In the genomic region with DNA sequence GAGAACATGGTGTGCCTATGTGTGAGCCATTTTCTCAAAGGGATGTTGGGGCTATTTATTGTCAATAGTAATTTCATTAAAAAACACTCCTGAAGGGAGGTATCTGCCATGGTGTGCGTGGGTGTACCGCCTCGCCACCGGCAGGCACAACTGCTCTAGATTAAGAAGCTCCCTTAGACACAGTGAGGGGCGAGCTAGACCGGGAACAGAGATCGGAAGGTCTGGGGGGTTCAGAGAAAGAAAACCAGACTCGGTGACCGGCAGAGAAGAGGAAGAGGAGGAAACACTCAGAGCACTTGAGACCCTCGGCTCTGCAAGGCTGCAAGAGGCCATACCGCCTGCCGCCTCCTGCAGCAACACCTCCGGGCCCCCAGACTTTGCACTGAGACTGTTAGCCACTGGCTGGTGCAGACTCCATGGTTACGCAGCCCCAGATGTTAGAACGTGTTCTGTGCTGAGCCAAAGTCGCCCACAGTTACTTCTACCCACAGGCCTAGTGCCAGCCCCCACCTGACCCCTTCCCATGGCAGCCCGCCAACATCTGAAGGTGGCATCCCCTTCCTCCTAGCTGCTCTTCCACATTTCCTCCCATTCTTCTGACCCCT, we compare ENCODE assay signal across 19 cellular contexts.
"Had no signal": no experiment of that assay in that cellular context is flagged by ENCODE, and none has a peak within 500 bp of the region (broad histone marks: within the 10 kb centered on the region; RNA-seq: fewer than 3 reads in every experiment).

No MANE protein-coding gene starts in this region.

- H3K27me3 Mint-ChIP-seq: activated T-helper 17 cell treated with anti-CD3 and anti-CD28 coated beads, Interleukin-2, amount 50 U/mL, for 72 hours had no signal

- H3K4me3 Mint-ChIP-seq: activated B cell treated with CpG ODN at 0.5 μM for 24 hours; activated CD4-positive, alpha-beta memory T cell treated with anti-CD3 and anti-CD28 coated beads, Interleukin-2, amount 10 ng/mL, durations not matched to agents 7 days and 5 days; activated CD4-positive, alpha-beta T cell treated with anti-CD3 and anti-CD28 coated beads, Interleukin-2, amount 10 ng/mL, durations not matched to agents 24 days and 14 days; activated naive CD4-positive, alpha-beta T cell treated with anti-CD3 and anti-CD28 coated beads for 36 hours; activated naive CD8-positive, alpha-beta T cell; activated T-helper 17 cell treated with anti-CD3 and anti-CD28 coated beads, Interleukin-2, amount 50 U/mL, for 72 hours; T-cell had no signal

- H3K27me3 ChIP-seq: MG63, Peyer's patch had no signal

- H3K27ac Mint-ChIP-seq: activated B cell treated with CpG ODN at 0.5 μM for 24 hours; activated CD4-positive, alpha-beta memory T cell treated with anti-CD3 and anti-CD28 coated beads, Interleukin-2, amount 10 ng/mL, durations not matched to agents 7 days and 5 days; activated CD4-positive, alpha-beta T cell treated with anti-CD3 and anti-CD28 coated beads, Interleukin-2, amount 10 ng/mL, durations not matched to agents 24 days and 14 days; activated naive CD4-positive, alpha-beta T cell treated with anti-CD3 and anti-CD28 coated beads for 36 hours; activated naive CD8-positive, alpha-beta T cell; activated T-helper 17 cell treated with anti-CD3 and anti-CD28 coated beads, Interleukin-2, amount 50 U/mL, for 72 hours; T-cell had no signal

- H3K27ac ChIP-seq: KMS-11, Peyer's patch had no signal

- H3K4me3 ChIP-seq: MG63, Peyer's patch had no signal

- H3K9me3 ChIP-seq: MG63, Peyer's patch had no signal

- H3K9me3 Mint-ChIP-seq: activated CD4-positive, alpha-beta T cell treated with anti-CD3 and anti-CD28 coated beads, Interleukin-2, amount 10 ng/mL, durations not matched to agents 24 days and 14 days; activated naive CD4-positive, alpha-beta T cell treated with anti-CD3 and anti-CD28 coated beads for 36 hours; activated T-helper 17 cell treated with anti-CD3 and anti-CD28 coated beads, Interleukin-2, amount 50 U/mL, for 72 hours; T-cell had no signal

- DNase-seq: activated B cell treated with CpG ODN at 0.5 μM for 24 hours; activated CD4-positive, alpha-beta memory T cell treated with anti-CD3 and anti-CD28 coated beads, Interleukin-2, amount 10 ng/mL, durations not matched to agents 7 days and 5 days; activated CD4-positive, alpha-beta T cell treated with anti-CD3 and anti-CD28 coated beads for 1 hour; activated CD4-positive, alpha-beta T cell treated with anti-CD3 and anti-CD28 coated beads, Interleukin-2, amount 10 ng/mL, durations not matched to agents 24 days and 14 days; activated gamma-delta T cell; activated naive CD4-positive, alpha-beta T cell treated with anti-CD3 and anti-CD28 coated beads for 36 hours; activated T-cell treated with anti-CD3 and anti-CD28 coated beads for 4 hours; activated T-cell treated with anti-CD3 and anti-CD28 coated beads, Interleukin-2, amount 50 U/mL, for 48 hours; MG63; MV-4-11; NCI-H1417 treated with DMSO at 0.1 percent for 48 hours; NCI-H226; NK-92 treated with Interleukin-12 subunit alpha and Interleukin-12 subunit beta, amount 100 ng/mL, for 24 hours; T-cell; T-helper 2 cell had no signal

- H3K36me3 Mint-ChIP-seq: activated naive CD8-positive, alpha-beta T cell; T-cell had no signal

- H3K4me1 ChIP-seq: Peyer's patch had no signal
